In the genomic region with DNA sequence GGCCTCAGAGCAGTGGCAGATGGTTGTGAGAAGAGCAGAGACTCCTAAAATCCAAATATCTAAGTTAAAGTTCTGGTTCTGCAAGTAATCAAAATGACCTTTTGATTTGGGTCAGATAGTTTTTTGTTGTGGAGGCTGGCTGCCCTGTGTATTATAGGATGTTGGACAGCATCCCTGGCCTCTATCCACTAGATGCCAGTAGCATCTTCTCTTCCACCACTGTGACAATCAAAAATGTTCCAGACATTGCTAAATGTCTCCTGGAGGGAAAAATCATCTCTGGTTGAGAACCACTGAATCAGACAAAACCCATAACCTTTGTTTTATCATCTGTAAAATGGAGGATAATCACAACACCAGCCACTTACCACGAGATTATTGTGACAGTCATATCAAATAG, we compare ENCODE assay signal across 16 cellular contexts. TPM values are rescaled to one million over a fixed set of nuclear protein-coding genes. Genes with fewer than 3 reads are reported as not detected.
DNase-seq lines count a peak whose midpoint lies in the region; ATAC-seq and TF ChIP-seq lines count a peak whose summit lies in the region.
"Had no signal": no experiment of that assay in that cellular context is flagged by ENCODE, and none has a peak within 500 bp of the region (broad histone marks: within the 10 kb centered on the region; RNA-seq: fewer than 3 reads in every experiment).

No MANE protein-coding gene starts in this region.

- H3K27ac ChIP-seq in foreskin keratinocyte (no peak overlapping the region), neural cell (ENCODE audit: low read length) (no peak overlapping the region)
- H3K27ac ChIP-seq: pancreas, SJCRH30, tibial nerve had no signal

- no peak overlapping the region for H2AFZ ChIP-seq in neural cell (ENCODE audit: low read depth, low read length)

- H3K27me3 ChIP-seq in foreskin keratinocyte (no peaks in the 10 kb centered on the region), neural cell (ENCODE audit: insufficient read depth, low read depth, low read length) (no peaks in the 10 kb centered on the region)
- H3K27me3 ChIP-seq: pancreas, SJCRH30, tibial nerve had no signal

- H3K4me1 ChIP-seq in foreskin keratinocyte = no peaks in the 10 kb centered on the region
- H3K4me1 ChIP-seq: pancreas, SJCRH30, tibial nerve had no signal

- no peak overlapping the region for H3K4me2 ChIP-seq in neural cell (ENCODE audit: low read length)

- no peaks in the 10 kb centered on the region for H3K79me2 ChIP-seq in neural cell (replicated peaks; ENCODE audit: insufficient read depth, low read length)

- in situ Hi-C loops in G401 (cut with HindIII; ENCODE audit: low sequenced_read_pairs) = no loop called here

- no peaks in the 10 kb centered on the region for H3K9me3 ChIP-seq in neural cell (ENCODE audit: low read length)
- H3K9me3 ChIP-seq: pancreas, SJCRH30, tibial nerve had no signal

- no peak overlapping the region for H3K4me3 ChIP-seq in neural cell (ENCODE audit: low read length)
- H3K4me3 ChIP-seq: pancreas, SJCRH30, tibial nerve had no signal

- no peaks in the 10 kb centered on the region for H3K9me2 ChIP-seq in neural cell (ENCODE audit: insufficient read depth, low read length)

- no peaks in the 10 kb centered on the region for H3K36me3 ChIP-seq in neural cell (ENCODE audit: insufficient read depth, low read length)
- H3K36me3 ChIP-seq: pancreas, SJCRH30, tibial nerve had no signal

- no peaks in the 10 kb centered on the region for H4K20me1 ChIP-seq in neural cell (ENCODE audit: insufficient read depth)

- peak; percentile 39 for TF ChIP-seq RAD21 in neural cell (conservative IDR thresholded peaks at IDR 0.05)

- ATAC-seq in foreskin keratinocyte = no peak
- no peak for ATAC-seq in activated CD4-positive, CD25-positive, alpha-beta regulatory T cell treated with anti-CD3 and anti-CD28 coated beads, Interleukin-2, amount 50 U/mL, for 24 hours
- ATAC-seq: activated T-helper 17 cell treated with anti-CD3 and anti-CD28 coated beads, Interleukin-2, amount 50 U/mL, for 72 hours; pancreas had no signal

- no peaks in the 10 kb centered on the region for H3F3A ChIP-seq in neural cell (ENCODE audit: insufficient read depth, low read length, poor library complexity, severe bottlenecking)

- no peak for TF ChIP-seq EP300 in neural cell (conservative IDR thresholded peaks at IDR 0.05; ENCODE audit: poor library complexity, severe bottlenecking)

- TF ChIP-seq CTCF in foreskin keratinocyte (conservative IDR thresholded peaks at IDR 0.05) = peak; percentile 34
- peak; percentile 27 for TF ChIP-seq CTCF in neural cell (IDR thresholded peaks at IDR 0.05; ENCODE audit: poor library complexity, severe bottlenecking)

- no peak overlapping the region for H3K9ac ChIP-seq in neural cell (ENCODE audit: low read length)

- DNase-seq in G401 (ENCODE audit: low spot score) (peak; percentile 44), OCI-M1 (lab: John Stamatoyannopoulos, UW) (peak; percentile 10), foreskin keratinocyte (no peak), germinal center (ENCODE audit: low spot score) (no peak), NCI-H1694 treated with DMSO at 0.1 percent for 48 hours (lab: John Stamatoyannopoulos, UW) (no peak), occipital lobe (lab: John Stamatoyannopoulos, UW) (no peak)
- DNase-seq: activated CD4-positive, CD25-positive, alpha-beta regulatory T cell treated with anti-CD3 and anti-CD28 coated beads, Interleukin-2, amount 50 U/mL, for 72 hours; DMS153; effector CD8-positive, alpha-beta T cell; NCI-H1436 treated with DMSO at 0.1 percent for 48 hours; pancreas; SJCRH30 had no signal

TF ChIP-seq in neural cell, 6 proteins besides CTCF, POLR2A, EP300 and RAD21:
- no peak for TF ChIP-seq SMC3 (conservative IDR thresholded peaks at IDR 0.05; ENCODE audit: poor library complexity)

RNA-seq across cellular contexts. Expression of gene DPT, which starts 5.9 kb away (rescaled TPM):
- total RNA-seq in G401 (2014; rRNA removed; shearing (Covaris generic)) = not detected in 2 replicates
- total RNA-seq in foreskin keratinocyte (not detected in 2 replicates), occipital lobe (not detected)
- polyA plus RNA-seq in foreskin keratinocyte (not detected in 2 replicates), neural cell (not detected in 2 replicates)
- polyA minus RNA-seq in neural cell = not detected in 2 replicates
- total RNA-seq: activated T-helper 17 cell treated with anti-CD3 and anti-CD28 coated beads, Interleukin-2, amount 50 U/mL, for 72 hours; SJCRH30 had no signal

Comparison
In these comparisons a context has a peak if more than half of its experiments do, and no peak if none do; other contexts are left out.
1. DNase-seq: peak in G401 (single experiment) and OCI-M1 (single experiment); none in foreskin keratinocyte (0 of 2), germinal center (single experiment), NCI-H1694 treated with DMSO at 0.1 percent for 48 hours (single experiment) and occipital lobe (single experiment).